Comparison of ENCODE assay signal across 8 cellular contexts in genomic region chr10:27504897-27505457, GRCh38. TPM values are rescaled to one million over a fixed set of nuclear protein-coding genes. Genes with fewer than 3 reads are reported as not detected.
DNase-seq lines count a peak whose midpoint lies in the region; ATAC-seq and TF ChIP-seq lines count a peak whose summit lies in the region.

No MANE protein-coding gene starts in this region.

- H3K4me1 Mint-ChIP-seq in neural progenitor cell = peaks cover 25% of the 10 kb centered on the region

- TF ChIP-seq CTCF in RWPE1 (conservative IDR thresholded peaks at IDR 0.05; ENCODE audit: low read depth) (no peak), neural progenitor cell (IDR thresholded peaks at IDR 0.05) (no peak)

- peak overlapping the region; percentile 75 for H3K9ac ChIP-seq in neural progenitor cell

- no peaks in the 10 kb centered on the region for H3F3A ChIP-seq in neural progenitor cell (ENCODE audit: low read depth)

- peak overlapping the region; percentile 74 for H2AFZ ChIP-seq in neural progenitor cell (replicated peaks)

- H3K9me3 ChIP-seq in neural progenitor cell (ENCODE audit: low read depth) = no peaks in the 10 kb centered on the region

- H3K9me3 Mint-ChIP-seq in neural progenitor cell = no peaks in the 10 kb centered on the region

- CTCF ChIA-PET in RWPE1 (lab: Yijun Ruan, JAX) = interaction anchor here (0.6 to 1.1 kb wide), 3 partner anchors 9 to 791 kb away, joined by 3 read pairs; no protein-coding TSS in a partner anchor

- ATAC-seq in GM18870 (IDR thresholded peaks at IDR 0.05; ENCODE audit: unreplicated experiment) = no peak

- peaks cover 2% of the 10 kb centered on the region for H3K27me3 Mint-ChIP-seq in neural progenitor cell (ENCODE audit: insufficient read depth, low read depth)

- H3K4me3 ChIP-seq in neural progenitor cell = peak overlapping the region; percentile 75

- peaks cover 13% of the 10 kb centered on the region for H3K4me1 ChIP-seq in neural progenitor cell

- peak overlapping the region; percentile 99 for H3K4me3 Mint-ChIP-seq in neural progenitor cell

- H3K36me3 ChIP-seq in neural progenitor cell = no peaks in the 10 kb centered on the region

- no peaks in the 10 kb centered on the region for H3K27me3 ChIP-seq in neural progenitor cell

- H3K27ac ChIP-seq in RWPE1 (peak overlapping the region; percentile 85), epithelial cell of prostate (peak overlapping the region; percentile 82), neural progenitor cell (no peak overlapping the region)

- POLR2A ChIA-PET in RWPE1 (lab: Yijun Ruan, JAX; ENCODE audit: low non-redundant PET) = no interaction called here

- peaks cover 15% of the 10 kb centered on the region for H4K20me1 ChIP-seq in neural progenitor cell (ENCODE audit: low read depth)

- peaks cover 58% of the 10 kb centered on the region for H3K79me2 ChIP-seq in neural progenitor cell (ENCODE audit: low read depth)

- peak overlapping the region; percentile 62 for H3K27ac Mint-ChIP-seq in neural progenitor cell

- H3K4me2 ChIP-seq in neural progenitor cell = peak overlapping the region; percentile 88

- no peaks in the 10 kb centered on the region for H3K36me3 Mint-ChIP-seq in neural progenitor cell

- DNase-seq in EL (peak; percentile 40), RWPE1 (ENCODE audit: low spot score) (no peak), epithelial cell of prostate (ENCODE audit: low read depth, low spot score) (no peak), neural progenitor cell (ENCODE audit: low spot score) (no peak), cerebellar nuclear complex (lab: John Stamatoyannopoulos, UW) (no peak), putamen (ENCODE audit: low spot score) (no peak)
- no peak for DNase-seq in activated effector memory CD4-positive, alpha-beta T cell treated with anti-CD3 and anti-CD28 coated beads, Interleukin-2, amount 50 U/mL, for 16 hours

RNA-seq across cellular contexts. Expression of gene RAB18, which starts 0.9 kb away (rescaled TPM):
- total RNA-seq in neural progenitor cell (ENCODE audit: low replicate concordance) = 42.6 and 66.6 TPM in 2 replicates
